ENCODE assay signal across 9 cellular contexts in genomic region chr11:66386171-66387069, GRCh38. TPM values are rescaled to one million over a fixed set of nuclear protein-coding genes. Genes with fewer than 3 reads are reported as not detected.
A peak's percentile ranks its signal among the peaks of the same experiment; 100 is the strongest.
DNase-seq lines count a peak whose midpoint lies in the region; ATAC-seq and TF ChIP-seq lines count a peak whose summit lies in the region.
"Had no signal": no experiment of that assay in that cellular context is flagged by ENCODE, and none has a peak within 500 bp of the region (broad histone marks: within the 10 kb centered on the region; RNA-seq: fewer than 3 reads in every experiment).

No MANE protein-coding gene starts in this region.

- H3K27me3 ChIP-seq in ovary (no peaks in the 10 kb centered on the region), thoracic aorta (replicated peaks; ENCODE audit: insufficient read depth) (no peaks in the 10 kb centered on the region)

- H3K4me1 ChIP-seq in ovary (ENCODE audit: insufficient read depth) (peaks cover 2% of the 10 kb centered on the region), thoracic aorta (ENCODE audit: control insufficient read depth in 1 of 2, low read depth in 2 of 2) (peaks cover 0 to 6% of the 10 kb centered on the region in 2 donors)

- H3K36me3 Mint-ChIP-seq in activated naive CD4-positive, alpha-beta T cell treated with anti-CD3 and anti-CD28 coated beads, Interleukin-2, amount 50 U/mL, for 24 hours, result no peaks in the 10 kb centered on the region
- H3K36me3 Mint-ChIP-seq in glutamatergic neuron (ENCODE audit: unreplicated experiment), result no peaks in the 10 kb centered on the region

- peak overlapping the region; percentile 73 for H3K9ac ChIP-seq in SK-N-MC (ENCODE audit: insufficient read length)

- H3K4me3 ChIP-seq in NB4 (ENCODE audit: low read depth, low read length) (no peak overlapping the region), SK-N-MC (peak overlapping the region; percentile 78), ovary (peak overlapping the region; percentile 8), thoracic aorta (peak overlapping the region; percentile 63)

- TF ChIP-seq POLR2A in NB4 (IDR thresholded peaks at IDR 0.05; ENCODE audit: extremely low read depth, insufficient read length), result no peak
- no peak for TF ChIP-seq POLR2A in ovary (IDR thresholded peaks at IDR 0.05)

- no peaks in the 10 kb centered on the region for H3K9me3 Mint-ChIP-seq in activated naive CD4-positive, alpha-beta T cell treated with anti-CD3 and anti-CD28 coated beads, Interleukin-2, amount 50 U/mL, for 24 hours
- H3K9me3 Mint-ChIP-seq in glutamatergic neuron (ENCODE audit: unreplicated experiment), result no peaks in the 10 kb centered on the region

- H3K9me3 ChIP-seq in SK-N-MC (ENCODE audit: low read depth, low read length) (no peaks in the 10 kb centered on the region), ovary (no peaks in the 10 kb centered on the region), thoracic aorta (no peaks in the 10 kb centered on the region)

- H3K27me3 Mint-ChIP-seq in activated naive CD4-positive, alpha-beta T cell treated with anti-CD3 and anti-CD28 coated beads, Interleukin-2, amount 50 U/mL, for 24 hours, result no peaks in the 10 kb centered on the region
- H3K27me3 Mint-ChIP-seq in glutamatergic neuron (ENCODE audit: unreplicated experiment), result peaks cover 2% of the 10 kb centered on the region

- H3K36me3 ChIP-seq in SK-N-MC (ENCODE audit: insufficient read depth, low read length) (no peaks in the 10 kb centered on the region), ovary (no peaks in the 10 kb centered on the region), thoracic aorta (no peaks in the 10 kb centered on the region)

- DNase-seq in EL (peak; percentile 83), NB4 (ENCODE audit: low read depth) (peak; percentile 90), SK-N-MC (ENCODE audit: low read depth, low spot score) (peak; percentile 57), glutamatergic neuron (peak; percentile 90), ovary (peak; percentile 68 to 85 (median 79)), thoracic aorta (ENCODE audit: low spot score) (peak; percentile 49)

- H3K27ac Mint-ChIP-seq in activated naive CD4-positive, alpha-beta T cell treated with anti-CD3 and anti-CD28 coated beads, Interleukin-2, amount 50 U/mL, for 24 hours, result no peak overlapping the region
- no peak overlapping the region for H3K27ac Mint-ChIP-seq in glutamatergic neuron (ENCODE audit: unreplicated experiment)

- intact Hi-C loops in ovary (cut with DNase I), result loop anchor here in 1 of 4 donors (10.0 kb wide), 1 partner anchor 82 kb away; no protein-coding TSS in a partner anchor

- H3K4me3 Mint-ChIP-seq in activated naive CD4-positive, alpha-beta T cell treated with anti-CD3 and anti-CD28 coated beads, Interleukin-2, amount 50 U/mL, for 24 hours, result peak overlapping the region; percentile 8
- peak overlapping the region; percentile 22 for H3K4me3 Mint-ChIP-seq in glutamatergic neuron (ENCODE audit: unreplicated experiment)

- H3K4me1 Mint-ChIP-seq in activated naive CD4-positive, alpha-beta T cell treated with anti-CD3 and anti-CD28 coated beads, Interleukin-2, amount 50 U/mL, for 24 hours, result peaks cover 13% of the 10 kb centered on the region
- H3K4me1 Mint-ChIP-seq in glutamatergic neuron (ENCODE audit: low read depth, unreplicated experiment), result no peaks in the 10 kb centered on the region

- peak; percentile 96 for TF ChIP-seq CTCF in NB4 (IDR thresholded peaks at IDR 0.05; ENCODE audit: low read depth, low read length)
- TF ChIP-seq CTCF in glutamatergic neuron (IDR thresholded peaks at IDR 0.05; ENCODE audit: partially characterized antibody, unreplicated experiment), result peak; percentile 94
- TF ChIP-seq CTCF in ovary (IDR thresholded peaks at IDR 0.05), result peak; percentile 54 to 78 (median 61)
- peak; percentile 91 for TF ChIP-seq CTCF in thoracic aorta (IDR thresholded peaks at IDR 0.05)

- 7 to 9% (median 7%) methylated on average over 20 of the region's 20 CpGs for WGBS in ovary, 3 donors

- H3K27ac ChIP-seq in SK-N-MC, result no peak overlapping the region
- H3K27ac ChIP-seq in ovary, result no peak overlapping the region
- no peak overlapping the region for H3K27ac ChIP-seq in thoracic aorta

- ATAC-seq in thoracic aorta (ENCODE audit: insufficient number of reproducible peaks, low FRiP score, low read depth), result peak; percentile 79
- no peak for ATAC-seq in HG03432 (IDR thresholded peaks at IDR 0.05; ENCODE audit: unreplicated experiment)

- no peak for TF ChIP-seq EP300 in ovary (IDR thresholded peaks at IDR 0.05)

RNA-seq across cellular contexts. Expression of gene SLC29A2, which starts 14.9 kb away (rescaled TPM):
- total RNA-seq in glutamatergic neuron (ENCODE audit: unreplicated experiment), result 2.8 TPM
- 1 to 10 TPM in 4 of 7 donors, under 1 TPM in 3; 0.48 to 3.1 (median 1.3) TPM for total RNA-seq in ovary
- under 1 TPM; 0.70 to 0.71 TPM for polyA plus RNA-seq in ovary
- total RNA-seq in thoracic aorta, result 1 to 10 TPM; 2.5 to 3.0 TPM

RNA-seq across cellular contexts. Expression of gene NPAS4, which starts 34.4 kb away (rescaled TPM):
- 0.78 TPM for total RNA-seq in glutamatergic neuron (ENCODE audit: unreplicated experiment)
- total RNA-seq in ovary, result 1 to 10 TPM in 1 of 7 donors, under 1 TPM in 4, not detected in 2; 0.07 to 3.3 (median 0.36) TPM
- polyA plus RNA-seq in ovary, result under 1 TPM; 0.11 to 0.25 TPM
- total RNA-seq in thoracic aorta, result 1 to 10 TPM; 4.2 to 6.6 TPM
- total RNA-seq: pulmonary artery endothelial cell had no signal

RNA-seq across cellular contexts. Expression of gene B4GAT1, which starts 39.0 kb away (rescaled TPM):
- 42.7 TPM for total RNA-seq in glutamatergic neuron (ENCODE audit: unreplicated experiment)
- total RNA-seq in ovary, result 10 to 100 TPM; 30.7 to 44.9 (median 37.8) TPM
- polyA plus RNA-seq in ovary, result 10 to 100 TPM; 53.2 to 54.2 TPM
- total RNA-seq in thoracic aorta, result 10 to 100 TPM; 15.7 to 34.1 TPM

RNA-seq across cellular contexts. Expression of gene BRMS1, which starts 41.5 kb away (rescaled TPM):
- total RNA-seq in glutamatergic neuron (ENCODE audit: unreplicated experiment) (44.0 TPM), ovary (10 to 100 TPM; 19.9 to 32.2 (median 23.4) TPM), thoracic aorta (10 to 100 TPM; 35.0 to 48.1 TPM)
- 10 to 100 TPM; 17.5 to 31.0 TPM for polyA plus RNA-seq in ovary

RNA-seq across cellular contexts. Expression of gene RIN1, which starts 50.2 kb away (rescaled TPM):
- total RNA-seq in glutamatergic neuron (ENCODE audit: unreplicated experiment) (1.9 TPM), ovary (1 to 10 TPM; 1.8 to 9.5 (median 6.3) TPM), thoracic aorta (1 to 10 TPM; 7.7 to 7.8 TPM)
- polyA plus RNA-seq in ovary, result 1 to 10 TPM in 1 of 2 donors, under 1 TPM in 1; 0.52 to 3.5 TPM
